8 cellular contexts compared by ENCODE assay signal in genomic region chr9:5627686-5628085, GRCh38. TPM values are rescaled to one million over a fixed set of nuclear protein-coding genes. Genes with fewer than 3 reads are reported as not detected.
DNase-seq lines count a peak whose midpoint lies in the region; ATAC-seq and TF ChIP-seq lines count a peak whose summit lies in the region.
"Not testable (repeated sequence)": the region's sequence is repeated elsewhere in the genome, so short reads cannot be mapped to it uniquely, and the experiment has no call there.

No MANE protein-coding gene starts in this region.

- not testable (repeated sequence) for H3K9me3 ChIP-seq in BLaER1; SU-DHL-6 (ENCODE audit: insufficient read depth, low read length); neutrophil

- not testable (repeated sequence) for H3K36me3 Mint-ChIP-seq in activated naive CD8-positive, alpha-beta T cell treated with anti-CD3 and anti-CD28 coated beads, Interleukin-2, amount 50 U/mL, for 24 hours (ENCODE audit: low read depth); endothelial cell (ENCODE audit: low read depth, unreplicated experiment)

- H3K4me2 ChIP-seq in BLaER1 (peak overlapping the region; percentile 85), SU-DHL-6 (ENCODE audit: low read depth, low read length, poor library complexity, severe bottlenecking) (peak overlapping the region; percentile 99)

- H2AFZ ChIP-seq in SU-DHL-6 (ENCODE audit: low read depth, low read length, severe bottlenecking) = not testable (repeated sequence)

- H3K4me1 Mint-ChIP-seq in activated naive CD8-positive, alpha-beta T cell treated with anti-CD3 and anti-CD28 coated beads, Interleukin-2, amount 50 U/mL, for 24 hours = peaks cover 66% of the 10 kb centered on the region
- peaks cover 15% of the 10 kb centered on the region for H3K4me1 Mint-ChIP-seq in endothelial cell (ENCODE audit: unreplicated experiment)

- H4K20me1 ChIP-seq in BLaER1 = peaks cover 36% of the 10 kb centered on the region
- H4K20me1 ChIP-seq in SU-DHL-6 (ENCODE audit: low read depth, low read length) = peaks cover 20% of the 10 kb centered on the region

- H3K9ac ChIP-seq in BLaER1 (peak overlapping the region; percentile 95), SU-DHL-6 (ENCODE audit: low read length) (peak overlapping the region; percentile 90)

- not testable (repeated sequence) for ATAC-seq in activated naive CD8-positive, alpha-beta T cell treated with anti-CD3 and anti-CD28 coated beads, Interleukin-2, amount 50 U/mL, for 24 hours

- H3K4me3 ChIP-seq in BLaER1 (peak overlapping the region; percentile 90), HL-60 (replicated peaks; ENCODE audit: insufficient read depth, low read length) (peak overlapping the region; percentile 92), SU-DHL-6 (ENCODE audit: insufficient read depth, low read length, poor library complexity, severe bottlenecking) (peak overlapping the region; percentile 98), kidney epithelial cell (ENCODE audit: low read depth, low read length) (peak overlapping the region; percentile 84), neutrophil (ENCODE audit: low read depth in 1 of 2, low read length in 1 of 2) (peak overlapping the region; percentile 89 to 97)

- not testable (repeated sequence) for TF ChIP-seq CTCF in HL-60 (IDR thresholded peaks at IDR 0.05; ENCODE audit: insufficient read depth, low read length); SU-DHL-6 (IDR thresholded peaks at IDR 0.05; ENCODE audit: insufficient read depth, low read length, poor library complexity, severe bottlenecking); endothelial cell (IDR thresholded peaks at IDR 0.05; ENCODE audit: unreplicated experiment); kidney epithelial cell (IDR thresholded peaks at IDR 0.05; ENCODE audit: insufficient read depth, low read length, poor library complexity, severe bottlenecking); neutrophil (IDR thresholded peaks at IDR 0.05)

- not testable (repeated sequence) for H3K9me3 Mint-ChIP-seq in activated naive CD8-positive, alpha-beta T cell treated with anti-CD3 and anti-CD28 coated beads, Interleukin-2, amount 50 U/mL, for 24 hours; endothelial cell (ENCODE audit: unreplicated experiment)

- peaks cover 24% of the 10 kb centered on the region for H3F3A ChIP-seq in SU-DHL-6 (ENCODE audit: insufficient read depth)

- not testable (repeated sequence) for H3K9me2 ChIP-seq in SU-DHL-6 (replicated peaks; ENCODE audit: insufficient read depth, low read length)

- H3K27ac ChIP-seq in BLaER1 (peak overlapping the region; percentile 94), HL-60 (replicated peaks) (peak overlapping the region; percentile 95), SU-DHL-6 (ENCODE audit: low read depth, low read length) (peak overlapping the region; percentile 98), neutrophil (peak overlapping the region; percentile 95), substantia nigra (ENCODE audit: low read depth, low read length, poor library complexity, severe bottlenecking) (peak overlapping the region; percentile 95)

- DNase-seq in HL-60 (ENCODE audit: low read depth in 1 of 2, low spot score in 1 of 2) = peak in 1 of 2 experiments; percentile 18
- DNase-seq in activated naive CD8-positive, alpha-beta T cell treated with anti-CD3 and anti-CD28 coated beads, Interleukin-2, amount 50 U/mL, for 24 hours = peak; percentile 26
- not testable (repeated sequence) for DNase-seq in endothelial cell (ENCODE audit: low spot score); kidney epithelial cell (ENCODE audit: low read depth); substantia nigra (lab: John Stamatoyannopoulos, UW)

- H3K27ac Mint-ChIP-seq in activated naive CD8-positive, alpha-beta T cell treated with anti-CD3 and anti-CD28 coated beads, Interleukin-2, amount 50 U/mL, for 24 hours = peak overlapping the region; percentile 90
- peak overlapping the region; percentile 58 for H3K27ac Mint-ChIP-seq in endothelial cell (ENCODE audit: unreplicated experiment)

- H3K27me3 ChIP-seq in BLaER1; HL-60 (ENCODE audit: insufficient read depth, poor library complexity, severe bottlenecking); SU-DHL-6 (ENCODE audit: low read length); kidney epithelial cell (ENCODE audit: control insufficient read depth, insufficient read depth, low read length); neutrophil: not testable (repeated sequence)

- H3K79me2 ChIP-seq in SU-DHL-6 (ENCODE audit: insufficient read depth, low read length) = peaks cover 79% of the 10 kb centered on the region

- H3K36me3 ChIP-seq in BLaER1 = peaks cover 19% of the 10 kb centered on the region
- H3K36me3 ChIP-seq in SU-DHL-6 (ENCODE audit: low read length); kidney epithelial cell (ENCODE audit: control insufficient read depth, insufficient read depth, low read length); neutrophil: not testable (repeated sequence)

- peak overlapping the region; percentile 96 for H3K4me3 Mint-ChIP-seq in activated naive CD8-positive, alpha-beta T cell treated with anti-CD3 and anti-CD28 coated beads, Interleukin-2, amount 50 U/mL, for 24 hours
- H3K4me3 Mint-ChIP-seq in endothelial cell (ENCODE audit: unreplicated experiment) = peak overlapping the region; percentile 94

- H3K4me1 ChIP-seq in BLaER1 = peaks cover 40% of the 10 kb centered on the region
- peaks cover 46 to 49% of the 10 kb centered on the region in 2 experiments for H3K4me1 ChIP-seq in neutrophil (ENCODE audit: control insufficient read depth in 1 of 2, insufficient read depth in 1 of 2, low read depth in 1 of 2, low read length in 1 of 2)

- H3K27me3 Mint-ChIP-seq in activated naive CD8-positive, alpha-beta T cell treated with anti-CD3 and anti-CD28 coated beads, Interleukin-2, amount 50 U/mL, for 24 hours; endothelial cell (ENCODE audit: unreplicated experiment): not testable (repeated sequence)

RNA-seq across cellular contexts. Expression of gene RIC1, which starts 1.2 kb away (rescaled TPM):
- 20.4 TPM for total RNA-seq in endothelial cell (ENCODE audit: unreplicated experiment)
- total RNA-seq in kidney epithelial cell = 15.7 and 16.8 TPM in 2 replicates
